Comparison of ENCODE assay signal across 1 cellular context in the genomic region with DNA sequence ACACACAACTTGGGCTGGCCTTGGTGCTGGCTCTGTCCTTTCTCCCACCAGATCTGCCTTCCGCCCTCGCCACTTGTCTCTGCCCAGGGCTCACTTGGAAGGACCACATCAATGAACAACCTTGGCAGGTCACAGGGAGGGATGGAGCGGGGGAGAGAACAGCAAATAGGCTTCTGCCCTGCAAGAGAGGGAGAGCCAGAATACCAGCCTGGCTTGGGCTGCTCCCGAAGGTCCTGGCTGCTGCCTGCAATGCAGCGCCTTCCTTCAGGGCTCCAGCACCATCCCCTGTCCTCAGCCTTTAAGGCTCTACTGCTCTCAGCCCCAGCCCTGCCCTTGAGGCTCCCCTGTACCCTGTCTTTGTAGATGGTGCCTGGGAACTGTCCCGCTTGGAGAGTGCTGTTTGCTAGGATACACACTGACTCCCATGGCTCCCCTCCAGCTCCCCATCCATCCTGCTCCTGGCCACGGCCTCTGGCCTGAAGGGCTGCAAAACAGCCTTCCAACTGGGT.
TF ChIP-seq lines count a peak whose summit lies in the region.

No MANE protein-coding gene starts in this region.

TF ChIP-seq in GM23338, 12 proteins besides CTCF, POLR2A, EP300 and RAD21 (continued from another document):
- TF ChIP-seq ZNF114 (CRISPR knock-in tag; IDR thresholded peaks at IDR 0.05) (no peak), EZH2phosphoT487 (IDR thresholded peaks at IDR 0.05; ENCODE audit: unreplicated experiment) (no peak), JUNB (IDR thresholded peaks at IDR 0.05; ENCODE audit: unreplicated experiment) (no peak), ZNF462 (CRISPR knock-in tag; IDR thresholded peaks at IDR 0.05) (no peak), CREB1 (CRISPR knock-in tag; IDR thresholded peaks at IDR 0.05; ENCODE audit: low read depth) (no peak), POLR2AphosphoS5 (IDR thresholded peaks at IDR 0.05; ENCODE audit: low read depth) (no peak)
- TF ChIP-seq, protein P1, sequence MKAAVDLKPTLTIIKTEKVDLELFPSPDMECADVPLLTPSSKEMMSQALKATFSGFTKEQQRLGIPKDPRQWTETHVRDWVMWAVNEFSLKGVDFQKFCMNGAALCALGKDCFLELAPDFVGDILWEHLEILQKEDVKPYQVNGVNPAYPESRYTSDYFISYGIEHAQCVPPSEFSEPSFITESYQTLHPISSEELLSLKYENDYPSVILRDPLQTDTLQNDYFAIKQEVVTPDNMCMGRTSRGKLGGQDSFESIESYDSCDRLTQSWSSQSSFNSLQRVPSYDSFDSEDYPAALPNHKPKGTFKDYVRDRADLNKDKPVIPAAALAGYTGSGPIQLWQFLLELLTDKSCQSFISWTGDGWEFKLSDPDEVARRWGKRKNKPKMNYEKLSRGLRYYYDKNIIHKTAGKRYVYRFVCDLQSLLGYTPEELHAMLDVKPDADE (IDR thresholded peaks at IDR 0.05) = no peak
- TF ChIP-seq, protein P2, sequence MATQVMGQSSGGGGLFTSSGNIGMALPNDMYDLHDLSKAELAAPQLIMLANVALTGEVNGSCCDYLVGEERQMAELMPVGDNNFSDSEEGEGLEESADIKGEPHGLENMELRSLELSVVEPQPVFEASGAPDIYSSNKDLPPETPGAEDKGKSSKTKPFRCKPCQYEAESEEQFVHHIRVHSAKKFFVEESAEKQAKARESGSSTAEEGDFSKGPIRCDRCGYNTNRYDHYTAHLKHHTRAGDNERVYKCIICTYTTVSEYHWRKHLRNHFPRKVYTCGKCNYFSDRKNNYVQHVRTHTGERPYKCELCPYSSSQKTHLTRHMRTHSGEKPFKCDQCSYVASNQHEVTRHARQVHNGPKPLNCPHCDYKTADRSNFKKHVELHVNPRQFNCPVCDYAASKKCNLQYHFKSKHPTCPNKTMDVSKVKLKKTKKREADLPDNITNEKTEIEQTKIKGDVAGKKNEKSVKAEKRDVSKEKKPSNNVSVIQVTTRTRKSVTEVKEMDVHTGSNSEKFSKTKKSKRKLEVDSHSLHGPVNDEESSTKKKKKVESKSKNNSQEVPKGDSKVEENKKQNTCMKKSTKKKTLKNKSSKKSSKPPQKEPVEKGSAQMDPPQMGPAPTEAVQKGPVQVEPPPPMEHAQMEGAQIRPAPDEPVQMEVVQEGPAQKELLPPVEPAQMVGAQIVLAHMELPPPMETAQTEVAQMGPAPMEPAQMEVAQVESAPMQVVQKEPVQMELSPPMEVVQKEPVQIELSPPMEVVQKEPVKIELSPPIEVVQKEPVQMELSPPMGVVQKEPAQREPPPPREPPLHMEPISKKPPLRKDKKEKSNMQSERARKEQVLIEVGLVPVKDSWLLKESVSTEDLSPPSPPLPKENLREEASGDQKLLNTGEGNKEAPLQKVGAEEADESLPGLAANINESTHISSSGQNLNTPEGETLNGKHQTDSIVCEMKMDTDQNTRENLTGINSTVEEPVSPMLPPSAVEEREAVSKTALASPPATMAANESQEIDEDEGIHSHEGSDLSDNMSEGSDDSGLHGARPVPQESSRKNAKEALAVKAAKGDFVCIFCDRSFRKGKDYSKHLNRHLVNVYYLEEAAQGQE (IDR thresholded peaks at IDR 0.05; ENCODE audit: unreplicated experiment) = no peak
TF ChIP-seq in GM23338: peak in this region for 0.
